In genomic region chr4:40165931-40166330, GRCh38 we compare ENCODE assay signal across 24 cellular contexts. TPM values are rescaled to one million over a fixed set of nuclear protein-coding genes. Genes with fewer than 3 reads are reported as not detected.
"Had no signal": no experiment of that assay in that cellular context is flagged by ENCODE, and none has a peak within 500 bp of the region (broad histone marks: within the 10 kb centered on the region; RNA-seq: fewer than 3 reads in every experiment).

No MANE protein-coding gene starts in this region.

- H3K9me3 ChIP-seq: SJSA1 had no signal

- DNase-seq: KBM-7, MV-4-11, NCI-H1048, NCI-H1105, NCI-H1417, NCI-H1436 treated with DMSO at 0.1 percent for 48 hours, NCI-H1694, NCI-H187 treated with DMSO at 0.1 percent for 48 hours, NCI-H2081, NCI-H2107, NCI-H2171, NCI-H226, NCI-H446, NCI-H510A, NCI-H524 treated with DMSO at 0.1 percent for 48 hours, NCI-H69, NCI-H774, Right ventricle myocardium superior, RPMI8226, SIG-M5 had no signal

- H3K27me3 ChIP-seq: SJSA1 had no signal

- H3K36me3 ChIP-seq: SJSA1 had no signal

- H3K27ac ChIP-seq: SJSA1, SK-N-MC had no signal

- H3K4me3 ChIP-seq: SJSA1, SK-N-MC had no signal

- H3K4me1 ChIP-seq: SJSA1 had no signal

RNA-seq across cellular contexts. Expression of gene RHOH, which starts 30.9 kb away (rescaled TPM):
- total RNA-seq: HT-29, MCF 10A, SJSA1 had no signal
